18 cellular contexts compared by ENCODE assay signal in the genomic region with DNA sequence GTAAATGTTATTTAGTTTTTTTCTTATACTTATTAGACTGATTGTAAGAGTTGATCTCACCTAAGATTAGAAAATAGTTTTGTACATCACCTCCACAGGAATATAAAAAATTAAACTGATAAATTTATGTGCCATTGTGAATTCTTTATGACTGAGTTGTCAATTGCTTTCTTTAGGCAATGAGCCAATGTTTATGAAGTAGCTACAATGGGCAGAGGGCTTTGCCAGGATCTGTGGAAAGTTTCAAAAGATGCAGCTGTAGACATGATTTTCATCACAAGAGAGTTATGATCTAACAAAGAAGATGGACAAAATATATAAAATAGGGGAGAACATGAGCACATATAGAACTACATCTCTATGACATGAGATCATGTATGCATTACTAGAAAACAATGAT. TPM values are rescaled to one million over a fixed set of nuclear protein-coding genes. Genes with fewer than 3 reads are reported as not detected.
DNase-seq lines count a peak whose midpoint lies in the region; ATAC-seq and TF ChIP-seq lines count a peak whose summit lies in the region.
"Had no signal": no experiment of that assay in that cellular context is flagged by ENCODE, and none has a peak within 500 bp of the region (broad histone marks: within the 10 kb centered on the region; RNA-seq: fewer than 3 reads in every experiment).

No MANE protein-coding gene starts in this region.

- intact Hi-C loops in A673 (cut with micrococcal nuclease; ENCODE audit: unreplicated experiment) = no loop called here

- H3K4me1 ChIP-seq in A673 (ENCODE audit: insufficient read depth, low read length, poor library complexity, severe bottlenecking) (no peaks in the 10 kb centered on the region), right atrium auricular region (no peaks in the 10 kb centered on the region)
- H3K4me1 ChIP-seq: esophagus squamous epithelium, uterus had no signal

- TF ChIP-seq CTCF in A673 (conservative IDR thresholded peaks at IDR 0.05; ENCODE audit: low read depth, low read length) (no peak), fibroblast of villous mesenchyme (IDR thresholded peaks at IDR 0.05; ENCODE audit: insufficient read depth, low read depth, low read length) (no peak), right atrium auricular region (IDR thresholded peaks at IDR 0.05) (no peak)

- POLR2A ChIA-PET in A673 (lab: Charles Lee; ENCODE audit: low non-redundant PET) = no interaction called here

- H3K27ac ChIP-seq in A673 (ENCODE audit: low read depth, low read length, poor library complexity, severe bottlenecking) (no peak overlapping the region), right atrium auricular region (no peak overlapping the region)
- H3K27ac ChIP-seq: esophagus squamous epithelium, skin epidermis, uterus had no signal

- H3K36me3 ChIP-seq in A673 (ENCODE audit: insufficient read depth, low read length, poor library complexity, severe bottlenecking) (no peaks in the 10 kb centered on the region), right atrium auricular region (no peaks in the 10 kb centered on the region)
- H3K36me3 ChIP-seq: esophagus squamous epithelium, uterus had no signal

- CTCF ChIA-PET in A673 (lab: Charles Lee) = no interaction called here

- H3K9me3 ChIP-seq in A673 (ENCODE audit: low read depth, low read length, poor library complexity, severe bottlenecking) (no peaks in the 10 kb centered on the region), right atrium auricular region (no peaks in the 10 kb centered on the region)
- H3K9me3 ChIP-seq: esophagus squamous epithelium, uterus had no signal

- DNase-seq in A673 (ENCODE audit: low spot score) (peak; percentile 22), M059J (ENCODE audit: low read depth) (peak; percentile 75), astrocyte of the hippocampus (ENCODE audit: low read depth, low spot score) (peak; percentile 31), fibroblast of villous mesenchyme (ENCODE audit: low read depth) (peak; percentile 49), UCSD-AML1 (lab: John Stamatoyannopoulos, UW; ENCODE audit: unreplicated experiment) (no peak), right atrium auricular region (ENCODE audit: low spot score) (no peak)
- no peak for DNase-seq in stimulated activated naive CD8-positive, alpha-beta T cell treated with anti-CD3 and anti-CD28 coated beads, Interleukin-15, Interleukin-2, amounts not matched to agents 100 U/mL and 50 U/mL, for 24 hours
- DNase-seq: activated CD4-positive, CD25-positive, alpha-beta regulatory T cell treated with anti-CD3 and anti-CD28 coated beads, Interleukin-2, amount 50 U/mL, for 72 hours; activated CD8-positive, alpha-beta memory T cell treated with anti-CD3 and anti-CD28 coated beads, Interleukin-2, amount 50 U/mL, for 4 hours; esophagus squamous epithelium; NCI-H1694; NCI-H524; RPMI8226; T-helper 17 cell; uterus had no signal

- ATAC-seq in GM19395 (IDR thresholded peaks at IDR 0.05; ENCODE audit: unreplicated experiment) = no peak
- no peak for ATAC-seq in stimulated activated naive CD8-positive, alpha-beta T cell treated with anti-CD3 and anti-CD28 coated beads, Interleukin-15, Interleukin-2, amounts not matched to agents 100 U/mL and 50 U/mL, for 24 hours
- ATAC-seq: K562, T-helper 17 cell had no signal

- BruUV-seq in A673 (replicated peaks; lab: Mats Ljungman, UMichigan) = no TSS peak

- H3K27me3 ChIP-seq in A673 (replicated peaks; ENCODE audit: insufficient read depth, low read depth, low read length, poor library complexity) (no peaks in the 10 kb centered on the region), right atrium auricular region (no peaks in the 10 kb centered on the region)
- H3K27me3 ChIP-seq: esophagus squamous epithelium, uterus had no signal

- H3K4me3 ChIP-seq in A673 (ENCODE audit: low read depth, low read length, poor library complexity, severe bottlenecking) (no peak overlapping the region), fibroblast of villous mesenchyme (ENCODE audit: low read depth, low read length) (no peak overlapping the region), right atrium auricular region (no peak overlapping the region)
- H3K4me3 ChIP-seq: esophagus squamous epithelium, K562, skin epidermis, uterus had no signal

RNA-seq across cellular contexts. Expression of a gene that starts 55.3 kb away (rescaled TPM):
- total RNA-seq in A673 (2021) (26.7 and 28.1 TPM in 2 replicates), fibroblast of villous mesenchyme (10.4 and 17.4 TPM in 2 replicates), right atrium auricular region (under 1 TPM in 1 of 2 donors, not detected in 1; 0.75 TPM)
- 27.4 and 36.7 TPM in 2 replicates for total RNA-seq in M059J (2014; rRNA removed; shearing (Covaris generic))

Comparison
In these comparisons a context has a peak if more than half of its experiments do, and no peak if none do; other contexts are left out.
1. DNase-seq: peak in A673 (single experiment), M059J (single experiment), astrocyte of the hippocampus (single experiment) and fibroblast of villous mesenchyme (single experiment); none in UCSD-AML1 (single experiment), stimulated activated naive CD8-positive, alpha-beta T cell treated with anti-CD3 and anti-CD28 coated beads, Interleukin-15, Interleukin-2, amounts not matched to agents 100 U/mL and 50 U/mL, for 24 hours (single experiment) and right atrium auricular region (single experiment).